ENCODE assay signal across 11 cellular contexts in genomic region chr2:53445376-53446072, GRCh38.
DNase-seq lines count a peak whose midpoint lies in the region; ATAC-seq and TF ChIP-seq lines count a peak whose summit lies in the region.
"Had no signal": no experiment of that assay in that cellular context is flagged by ENCODE, and none has a peak within 500 bp of the region (broad histone marks: within the 10 kb centered on the region; RNA-seq: fewer than 3 reads in every experiment).

No MANE protein-coding gene starts in this region.

- H3K27me3 ChIP-seq in SK-N-SH (ENCODE audit: insufficient read depth) (no peaks in the 10 kb centered on the region), osteoblast (ENCODE audit: insufficient read depth, low read length) (no peaks in the 10 kb centered on the region), heart left ventricle (no peaks in the 10 kb centered on the region)
- H3K27me3 ChIP-seq: neutrophil had no signal

- WGBS in SK-N-SH (ENCODE audit: low lambda C conversion rate): 16% methylated on average over 7 of the region's 7 CpGs
- WGBS in heart left ventricle, 4 donors: 44 to 55% (median 50%) methylated on average over 7 of the region's 7 CpGs

- no peak for TF ChIP-seq EP300 in SK-N-SH (IDR thresholded peaks at IDR 0.05; ENCODE audit: borderline replicate concordance in 1 of 2, low read depth in 1 of 2, low read length in 1 of 2)

- H2AFZ ChIP-seq in SK-N-SH (ENCODE audit: low read depth) (peak overlapping the region; percentile 64; the same call in 1 of the 2 replicates), osteoblast (ENCODE audit: low read length) (no peak overlapping the region)

- peaks cover 1% of the 10 kb centered on the region for H3K27me3 Mint-ChIP-seq in activated CD8-positive, alpha-beta T cell treated with anti-CD3 and anti-CD28 coated beads for 36 hours
- no peaks in the 10 kb centered on the region for H3K27me3 Mint-ChIP-seq in activated CD8-positive, alpha-beta T cell treated with anti-CD3 and anti-CD28 coated beads, Interleukin-2, amount 10 ng/mL, durations not matched to agents 7 days and 5 days (ENCODE audit: low read depth)

- no peaks in the 10 kb centered on the region for H3K36me3 ChIP-seq in SK-N-SH (replicated peaks in 1 of 2; ENCODE audit: control insufficient read depth in 1 of 2, insufficient read depth in 2 of 2, low read length in 1 of 2)
- H3K36me3 ChIP-seq in osteoblast (ENCODE audit: insufficient read depth, low read length): no peaks in the 10 kb centered on the region
- H3K36me3 ChIP-seq in heart left ventricle: no peaks in the 10 kb centered on the region
- H3K36me3 ChIP-seq: neutrophil had no signal

- no peaks in the 10 kb centered on the region for H3F3A ChIP-seq in SK-N-SH (replicated peaks; ENCODE audit: insufficient read depth)

- H3K9me3 ChIP-seq in SK-N-SH (no peaks in the 10 kb centered on the region), osteoblast (ENCODE audit: low read depth, low read length) (no peaks in the 10 kb centered on the region), heart left ventricle (no peaks in the 10 kb centered on the region)
- H3K9me3 ChIP-seq: neutrophil had no signal

- no peaks in the 10 kb centered on the region for H3K9me3 Mint-ChIP-seq in activated CD8-positive, alpha-beta T cell treated with anti-CD3 and anti-CD28 coated beads for 36 hours
- no peaks in the 10 kb centered on the region for H3K9me3 Mint-ChIP-seq in activated CD8-positive, alpha-beta T cell treated with anti-CD3 and anti-CD28 coated beads, Interleukin-2, amount 10 ng/mL, durations not matched to agents 7 days and 5 days (ENCODE audit: insufficient read depth)

- TF ChIP-seq POLR2A in heart left ventricle (IDR thresholded peaks at IDR 0.05): no peak

- DNase-seq in activated CD8-positive, alpha-beta T cell treated with anti-CD3 and anti-CD28 coated beads for 36 hours: peak; percentile 17
- no peak for DNase-seq in activated CD8-positive, alpha-beta T cell treated with anti-CD3 and anti-CD28 coated beads, Interleukin-2, amount 10 ng/mL, durations not matched to agents 7 days and 5 days
- no peak for DNase-seq in SK-N-SH
- peak; percentile 81 for DNase-seq in osteoblast (ENCODE audit: insufficient read length, low spot score, missing footprints)
- no peak for DNase-seq in heart left ventricle
- DNase-seq in NK-92 treated with Interleukin-12 subunit alpha and Interleukin-12 subunit beta, amount 100 ng/mL, for 24 hours (lab: John Stamatoyannopoulos, UW): no peak
- no peak for DNase-seq in RPMI8226
- DNase-seq: AML-193, NCI-H2029 had no signal

- H4K20me1 ChIP-seq in SK-N-SH (ENCODE audit: insufficient read depth) (no peaks in the 10 kb centered on the region), osteoblast (ENCODE audit: insufficient read depth, low read length) (no peaks in the 10 kb centered on the region)

- CTCF ChIA-PET in activated CD8-positive, alpha-beta T cell treated with anti-CD3 and anti-CD28 coated beads for 36 hours (lab: Charles Lee): no interaction called here
- CTCF ChIA-PET in activated CD8-positive, alpha-beta T cell treated with anti-CD3 and anti-CD28 coated beads, Interleukin-2, amount 10 ng/mL, durations not matched to agents 7 days and 5 days (lab: Charles Lee): no interaction called here
- CTCF ChIA-PET in SK-N-SH (lab: Yijun Ruan, JAX): no interaction called here

- intact Hi-C loops in activated CD8-positive, alpha-beta T cell treated with anti-CD3 and anti-CD28 coated beads for 36 hours (cut with micrococcal nuclease): no loop called here
- intact Hi-C loops in heart left ventricle (cut with DNase I): no loop called here

- no peaks in the 10 kb centered on the region for H3K9me2 ChIP-seq in SK-N-SH

- no peak overlapping the region for H3K27ac ChIP-seq in SK-N-SH (ENCODE audit: low read depth in 2 of 2, low read length in 1 of 2)
- no peak overlapping the region for H3K27ac ChIP-seq in osteoblast (ENCODE audit: low read depth, low read length)
- no peak overlapping the region for H3K27ac ChIP-seq in heart left ventricle
- H3K27ac ChIP-seq: neutrophil had no signal

- no peak for TF ChIP-seq RAD21 in SK-N-SH (IDR thresholded peaks at IDR 0.05; ENCODE audit: low read length)

- H3K27ac Mint-ChIP-seq in activated CD8-positive, alpha-beta T cell treated with anti-CD3 and anti-CD28 coated beads for 36 hours: no peak overlapping the region
- H3K27ac Mint-ChIP-seq in activated CD8-positive, alpha-beta T cell treated with anti-CD3 and anti-CD28 coated beads, Interleukin-2, amount 10 ng/mL, durations not matched to agents 7 days and 5 days: no peak overlapping the region

- H3K36me3 Mint-ChIP-seq in activated CD8-positive, alpha-beta T cell treated with anti-CD3 and anti-CD28 coated beads for 36 hours (ENCODE audit: low read depth): no peaks in the 10 kb centered on the region
- H3K36me3 Mint-ChIP-seq in activated CD8-positive, alpha-beta T cell treated with anti-CD3 and anti-CD28 coated beads, Interleukin-2, amount 10 ng/mL, durations not matched to agents 7 days and 5 days (ENCODE audit: low read depth): no peaks in the 10 kb centered on the region

- H3K4me1 ChIP-seq in SK-N-SH (ENCODE audit: control insufficient read depth in 1 of 2, insufficient read depth in 2 of 2, low read depth in 1 of 2, low read length in 1 of 2) (no peaks in the 10 kb centered on the region), osteoblast (ENCODE audit: insufficient read depth, low read length) (no peaks in the 10 kb centered on the region), heart left ventricle (no peaks in the 10 kb centered on the region)

- H3K4me2 ChIP-seq in SK-N-SH (peak overlapping the region; percentile 40; the same call in 1 of the 2 replicates), osteoblast (ENCODE audit: insufficient read depth, low read length) (no peak overlapping the region)

- TF ChIP-seq CTCF in activated CD8-positive, alpha-beta T cell treated with anti-CD3 and anti-CD28 coated beads for 36 hours (IDR thresholded peaks at IDR 0.05): no peak
- TF ChIP-seq CTCF in SK-N-SH (IDR thresholded peaks at IDR 0.05) (no peak), osteoblast (IDR thresholded peaks at IDR 0.05; ENCODE audit: extremely low read depth, low read depth, low read length) (no peak), heart left ventricle (IDR thresholded peaks at IDR 0.05) (no peak)

- POLR2A ChIA-PET in activated CD8-positive, alpha-beta T cell treated with anti-CD3 and anti-CD28 coated beads for 36 hours (lab: Charles Lee): no interaction called here
- POLR2A ChIA-PET in activated CD8-positive, alpha-beta T cell treated with anti-CD3 and anti-CD28 coated beads, Interleukin-2, amount 10 ng/mL, durations not matched to agents 7 days and 5 days (lab: Charles Lee): no interaction called here
- POLR2A ChIA-PET in SK-N-SH (lab: Yijun Ruan, JAX): no interaction called here

- no peak overlapping the region for H3K9ac ChIP-seq in SK-N-SH

- H3K79me2 ChIP-seq in SK-N-SH (ENCODE audit: insufficient read depth) (no peaks in the 10 kb centered on the region), osteoblast (ENCODE audit: insufficient read depth, low read length) (no peaks in the 10 kb centered on the region)

- H3K4me3 ChIP-seq in SK-N-SH (ENCODE audit: low read depth in 2 of 2, low read length in 1 of 2) (no peak overlapping the region), osteoblast (ENCODE audit: insufficient read depth, low read length) (no peak overlapping the region), heart left ventricle (no peak overlapping the region)

- H3K4me3 Mint-ChIP-seq in activated CD8-positive, alpha-beta T cell treated with anti-CD3 and anti-CD28 coated beads for 36 hours: no peak overlapping the region
- no peak overlapping the region for H3K4me3 Mint-ChIP-seq in activated CD8-positive, alpha-beta T cell treated with anti-CD3 and anti-CD28 coated beads, Interleukin-2, amount 10 ng/mL, durations not matched to agents 7 days and 5 days

- ATAC-seq in activated CD8-positive, alpha-beta T cell treated with anti-CD3 and anti-CD28 coated beads for 36 hours: no peak
- no peak for ATAC-seq in activated CD8-positive, alpha-beta T cell treated with anti-CD3 and anti-CD28 coated beads, Interleukin-2, amount 10 ng/mL, durations not matched to agents 7 days and 5 days
- ATAC-seq in HG02852 (IDR thresholded peaks at IDR 0.05; ENCODE audit: unreplicated experiment): peak; percentile 75
- ATAC-seq in heart left ventricle: no peak

- H3K4me1 Mint-ChIP-seq in activated CD8-positive, alpha-beta T cell treated with anti-CD3 and anti-CD28 coated beads for 36 hours (ENCODE audit: low read depth): no peaks in the 10 kb centered on the region
- no peaks in the 10 kb centered on the region for H3K4me1 Mint-ChIP-seq in activated CD8-positive, alpha-beta T cell treated with anti-CD3 and anti-CD28 coated beads, Interleukin-2, amount 10 ng/mL, durations not matched to agents 7 days and 5 days (ENCODE audit: low read depth)

TF ChIP-seq in SK-N-SH, 30 proteins besides CTCF, POLR2A, EP300 and RAD21:
- TF ChIP-seq POLR2AphosphoS5 (IDR thresholded peaks at IDR 0.05; ENCODE audit: low read depth, low read length) (no peak), TCF12 (IDR thresholded peaks at IDR 0.05) (no peak), PBX3 (IDR thresholded peaks at IDR 0.05) (peak; percentile 19; the same call in 1 of the 2 replicates)

Comparison
In these comparisons a context has a peak if more than half of its experiments do, and no peak if none do; other contexts are left out.
1. DNase-seq: peak in activated CD8-positive, alpha-beta T cell treated with anti-CD3 and anti-CD28 coated beads for 36 hours (single experiment) and osteoblast (single experiment); none in activated CD8-positive, alpha-beta T cell treated with anti-CD3 and anti-CD28 coated beads, Interleukin-2, amount 10 ng/mL, durations not matched to agents 7 days and 5 days (single experiment), SK-N-SH (single experiment), heart left ventricle (0 of 5), NK-92 treated with Interleukin-12 subunit alpha and Interleukin-12 subunit beta, amount 100 ng/mL, for 24 hours (single experiment) and RPMI8226 (single experiment).